In genomic region chr19:38303517-38304351, GRCh38 we compare ENCODE assay signal across 11 cellular contexts. TPM values are rescaled to one million over a fixed set of nuclear protein-coding genes. Genes with fewer than 3 reads are reported as not detected.
DNase-seq lines count a peak whose midpoint lies in the region; ATAC-seq, FAIRE-seq and TF ChIP-seq lines count a peak whose summit lies in the region.
"Had no signal": no experiment of that assay in that cellular context is flagged by ENCODE, and none has a peak within 500 bp of the region (broad histone marks: within the 10 kb centered on the region; RNA-seq: fewer than 3 reads in every experiment).

Gene C19orf33, plus strand, starts transcription at chr19:38304251. Its CDS starts 11 bp downstream, at chr19:38304262.

- TF ChIP-seq RAD21 in A549 (conservative IDR thresholded peaks at IDR 0.05 in 1 of 2, IDR thresholded peaks at IDR 0.05 in 1 of 2) = peak in 1 of 2 experiments; percentile 3; a peak in 3 of 5 replicates

- peaks cover 3% of the 10 kb centered on the region; the same call in 1 of the 2 replicates for H3K36me3 ChIP-seq in PC-9 (ENCODE audit: low read depth)
- H3K36me3 ChIP-seq in esophagus squamous epithelium = peaks cover 10 to 33% (median 10%) of the 10 kb centered on the region in 3 donors
- H3K36me3 ChIP-seq in mucosa of stomach (ENCODE audit: control insufficient read depth, insufficient read depth, low read length) = no peaks in the 10 kb centered on the region

- peaks cover 6% of the 10 kb centered on the region for H3K27me3 Mint-ChIP-seq in endothelial cell (ENCODE audit: unreplicated experiment)

- TF ChIP-seq EP300 in A549 (IDR thresholded peaks at IDR 0.05) = peak in 1 of 2 experiments; percentile 57; a peak in 1 of 5 replicates

- TSS peak; percentile 65 for BruUV-seq in PC-9 (replicated peaks; lab: Mats Ljungman, UMichigan)

- H3K27ac ChIP-seq in A549 (peak within 1 kb of the TSS; percentile 92 to 95), PC-9 (peak within 1 kb of the TSS; percentile 94), esophagus squamous epithelium (peak within 1 kb of the TSS; percentile 92 to 98 (median 96))

- H2AFZ ChIP-seq in PC-9 = no peak within 1 kb of the TSS

- ATAC-seq in A549 (peak; percentile 64 to 83), GM21529 (IDR thresholded peaks at IDR 0.05; ENCODE audit: unreplicated experiment) (no peak)

- H3K9me3 ChIP-seq in A549 (no peaks in the 10 kb centered on the region), PC-9 (ENCODE audit: insufficient read depth, low read depth) (no peaks in the 10 kb centered on the region), esophagus squamous epithelium (no peaks in the 10 kb centered on the region), mucosa of stomach (ENCODE audit: control insufficient read depth, low read length) (no peaks in the 10 kb centered on the region)

- peaks cover 62% of the 10 kb centered on the region for H3K4me1 ChIP-seq in A549
- peaks cover 46% of the 10 kb centered on the region for H3K4me1 ChIP-seq in PC-9 (replicated peaks; ENCODE audit: insufficient read depth)
- H3K4me1 ChIP-seq in esophagus squamous epithelium = peaks cover 11 to 65% (median 13%) of the 10 kb centered on the region in 3 donors
- H3K4me1 ChIP-seq in mucosa of stomach (ENCODE audit: control insufficient read depth, insufficient read depth, low read length) = peaks cover 21% of the 10 kb centered on the region

- H3K36me3 Mint-ChIP-seq in endothelial cell (ENCODE audit: low read depth, unreplicated experiment) = peaks cover 4% of the 10 kb centered on the region

- POLR2A ChIA-PET in A549 (lab: Yijun Ruan, JAX) = interaction anchor here (0.7 to 4.8 kb wide), 20 partner anchors 13 to 1132 kb away, joined by 3 to 127 read pairs (median 6); partner anchors contain the start of genes CATSPERG, GGN, KCNK6 and PPP1R14A
- POLR2A ChIA-PET in PC-9 (lab: Charles Lee; ENCODE audit: unreplicated experiment) = interaction anchor here (0.6 to 1.1 kb wide), 3 partner anchors 13 to 91 kb away, joined by 4 to 12 read pairs (median 4); no protein-coding TSS in a partner anchor

- DNase-seq in A549 (ENCODE audit: low read depth in 1 of 2, low spot score in 1 of 2) = peak; percentile 98 to 100
- DNase-seq in PC-9 = peak; percentile 88 to 91
- DNase-seq in esophagus squamous epithelium (lab: John Stamatoyannopoulos, UW) = no peak
- DNase-seq in inferior parietal cortex (ENCODE audit: extremely low spot score) = no peak
- no peak for DNase-seq in endothelial cell (ENCODE audit: low spot score)
- no peak for DNase-seq in HuH-7.5 (ENCODE audit: low spot score)
- DNase-seq: KG1, midbrain had no signal

- CTCF ChIA-PET in A549 (lab: Yijun Ruan, JAX) = interaction anchor here (0.7 to 10.1 kb wide), 11 partner anchors 9 to 401 kb away, joined by 3 to 76 read pairs (median 10); partner anchors contain the start of genes CATSPERG, GGN and KCNK6
- CTCF ChIA-PET in PC-9 (lab: Charles Lee) = interaction anchor here (0.7 kb wide), 2 partner anchors 70 to 84 kb away, joined by 3 read pairs; partner anchors contain the start of gene GGN

- peaks cover 9% of the 10 kb centered on the region for H3K4me1 Mint-ChIP-seq in endothelial cell (ENCODE audit: unreplicated experiment)

- TF ChIP-seq CTCF in A549 (IDR thresholded peaks at IDR 0.05) (no peak), PC-9 (conservative IDR thresholded peaks at IDR 0.05) (no peak), esophagus squamous epithelium (IDR thresholded peaks at IDR 0.05) (no peak), endothelial cell (IDR thresholded peaks at IDR 0.05; ENCODE audit: unreplicated experiment) (no peak)

- no peak within 1 kb of the TSS for H3K4me3 Mint-ChIP-seq in endothelial cell (ENCODE audit: unreplicated experiment)

- H3F3A ChIP-seq in PC-9 (ENCODE audit: insufficient read depth, low read depth) = peaks cover 51% of the 10 kb centered on the region

- H3K79me2 ChIP-seq in PC-9 (ENCODE audit: low read depth) = peaks cover 41% of the 10 kb centered on the region

- peak within 1 kb of the TSS; percentile 91 for H3K4me2 ChIP-seq in A549
- peak within 1 kb of the TSS; percentile 95 for H3K4me2 ChIP-seq in PC-9

- H3K4me3 ChIP-seq in A549 (peak within 1 kb of the TSS; percentile 60), PC-9 (peak within 1 kb of the TSS; percentile 72), esophagus squamous epithelium (peak within 1 kb of the TSS; percentile 50 to 67 (median 58)), mucosa of stomach (ENCODE audit: low read length) (peak within 1 kb of the TSS; percentile 77)

- intact Hi-C loops in PC-9 (cut with micrococcal nuclease; ENCODE audit: unreplicated experiment) = loop anchor here (2.0 kb wide), 2 partner anchors 13 to 59 kb away; no protein-coding TSS in a partner anchor
- intact Hi-C loops in esophagus squamous epithelium (cut with DNase I) = no loop called here

- peak within 1 kb of the TSS; percentile 96 for H3K9ac ChIP-seq in mucosa of stomach (ENCODE audit: low read length)

- no peak within 1 kb of the TSS for H3K27ac Mint-ChIP-seq in endothelial cell (ENCODE audit: unreplicated experiment)

- H3K9me2 ChIP-seq in PC-9 (ENCODE audit: insufficient read depth) = no peaks in the 10 kb centered on the region

- H4K20me1 ChIP-seq in PC-9 (ENCODE audit: insufficient read depth) = peaks cover 3% of the 10 kb centered on the region; the same call in 1 of the 2 replicates

- no peaks in the 10 kb centered on the region for H3K9me3 Mint-ChIP-seq in endothelial cell (ENCODE audit: unreplicated experiment)

- 7% methylated on average over 28 of the region's 28 CpGs for WGBS in A549 (ENCODE audit: missing lambda C conversion rate)
- WGBS in esophagus squamous epithelium, 2 donors = 38 to 43% methylated on average over 8 to 20 of the region's 28 CpGs

- FAIRE-seq in A549 (lab: Jason Lieb, UNC) = peak; percentile 100

- peak; percentile 82 for TF ChIP-seq POLR2A in A549 (IDR thresholded peaks at IDR 0.05; ENCODE audit: low read length)
- peak in 3 of 4 donors; percentile 25 to 74 (median 35) for TF ChIP-seq POLR2A in esophagus squamous epithelium (IDR thresholded peaks at IDR 0.05)

- H3K27me3 ChIP-seq in PC-9 (ENCODE audit: insufficient read depth, low read depth) = no peaks in the 10 kb centered on the region
- H3K27me3 ChIP-seq in esophagus squamous epithelium = no peaks in the 10 kb centered on the region
- H3K27me3 ChIP-seq in mucosa of stomach (ENCODE audit: control insufficient read depth, insufficient read depth, low read length) = no peaks in the 10 kb centered on the region

TF ChIP-seq in A549, 52 proteins besides CTCF, POLR2A, EP300 and RAD21 (continues in another document):
- no peak for TF ChIP-seq CEBPB (IDR thresholded peaks at IDR 0.05)
- peak; percentile 46; the same call in 2 of the 3 replicates for TF ChIP-seq SMC3 (IDR thresholded peaks at IDR 0.05)
- no peak for TF ChIP-seq PHF8 (IDR thresholded peaks at IDR 0.05; ENCODE audit: borderline replicate concordance, low read depth)
- TF ChIP-seq HDAC2 (IDR thresholded peaks at IDR 0.05) = no peak
- TF ChIP-seq ELK1 (IDR thresholded peaks at IDR 0.05; ENCODE audit: low read depth, low read length) = no peak
- TF ChIP-seq NR3C1 (IDR thresholded peaks at IDR 0.05) = no peak
- TF ChIP-seq REST (IDR thresholded peaks at IDR 0.05) = no peak
- TF ChIP-seq ESRRA (IDR thresholded peaks at IDR 0.05; ENCODE audit: borderline replicate concordance, low read length) = peak; percentile 63
- TF ChIP-seq ZNF302 (CRISPR knock-in tag; IDR thresholded peaks at IDR 0.05) = peak; percentile 90; the same call in 1 of the 2 replicates
- no peak for TF ChIP-seq CBX8 (IDR thresholded peaks at IDR 0.05)
- no peak for TF ChIP-seq RNF2 (IDR thresholded peaks at IDR 0.05; ENCODE audit: borderline replicate concordance, low read depth)

RNA-seq across cellular contexts. Expression of gene C19orf33, which starts in this region (rescaled TPM):
- polyA plus RNA-seq in A549 (2011; rRNA removed) = 197 and 302 TPM in 2 replicates
- 1,004 and 1,085 TPM in 2 replicates for polyA plus RNA-seq in A549 (2012; cell fraction: cytosol; rRNA removed)
- polyA plus RNA-seq in A549 (2012; cell fraction: nucleus; rRNA removed) = 520 and 541 TPM in 2 replicates
- 487 to 531 TPM (median 489 TPM) in 3 replicates for polyA plus RNA-seq in A549 (2017; fragmentation: RNase III; extraction: RNeasy Plus Mini Kit Qiagen cat#74134 plus additional on column Dnase treatment)
- 17.0 and 21.4 TPM in 2 replicates for polyA minus RNA-seq in A549 (2011; rRNA and poly(A)+ RNA removed)
- total RNA-seq in PC-9 (2021) = 100 and 150 TPM in 2 replicates
- total RNA-seq in esophagus squamous epithelium = 100 to 1,000 TPM; 354 to 843 (median 469) TPM
- total RNA-seq in endothelial cell (ENCODE audit: unreplicated experiment) = 2.7 TPM
- total RNA-seq: RPMI7951 had no signal

Comparison
In these comparisons a context has a peak if more than half of its experiments do, and no peak if none do; other contexts are left out.
1. RNA of gene C19orf33 (total RNA-seq): 354 to 843 TPM in esophagus squamous epithelium and 100 to 150 TPM in PC-9; 2.7 TPM in endothelial cell (single experiment); every median in the first group is over 10 times any median in the second.
2. DNase-seq: peak in A549 (2 of 2) and PC-9 (2 of 2); none in esophagus squamous epithelium (single experiment), inferior parietal cortex (single experiment), endothelial cell (single experiment) and HuH-7.5 (single experiment).
3. Peak in every context shown above with its lines, with median percentiles within 50 percentile points of each other: H3K27ac ChIP-seq and H3K4me3 ChIP-seq.